29 cellular contexts compared by ENCODE assay signal in genomic region chr3:38177175-38177574, GRCh38. TPM values are rescaled to one million over a fixed set of nuclear protein-coding genes. Genes with fewer than 3 reads are reported as not detected.
DNase-seq lines count a peak whose midpoint lies in the region; ATAC-seq and TF ChIP-seq lines count a peak whose summit lies in the region.
"Had no signal": no experiment of that assay in that cellular context is flagged by ENCODE, and none has a peak within 500 bp of the region (broad histone marks: within the 10 kb centered on the region; RNA-seq: fewer than 3 reads in every experiment).

No MANE protein-coding gene starts in this region.

- no peaks in the 10 kb centered on the region for H3K9me3 ChIP-seq in CD4-positive, alpha-beta T cell (ENCODE audit: control insufficient read depth, low read length)
- H3K9me3 ChIP-seq: heart right ventricle, right lobe of liver, tibial artery had no signal

- CTCF ChIA-PET in CD4-positive, alpha-beta T cell (lab: Charles Lee) = no interaction called here

- no peaks in the 10 kb centered on the region for H3K27me3 ChIP-seq in CD4-positive, alpha-beta T cell (ENCODE audit: control insufficient read depth, insufficient read depth, low read length)
- H3K27me3 ChIP-seq: dorsolateral prefrontal cortex, heart right ventricle, right lobe of liver, tibial artery had no signal

- no peak for TF ChIP-seq CTCF in CD4-positive, alpha-beta T cell (IDR thresholded peaks at IDR 0.05)
- TF ChIP-seq CTCF in HFFc6 (IDR thresholded peaks at IDR 0.05) = no peak
- no peak for TF ChIP-seq CTCF in nephron (IDR thresholded peaks at IDR 0.05; ENCODE audit: unreplicated experiment in 3 of 3)

- peaks cover 15% of the 10 kb centered on the region for H3K36me3 Mint-ChIP-seq in CD4-positive, alpha-beta T cell (ENCODE audit: low read depth)
- peaks cover 23% of the 10 kb centered on the region for H3K36me3 Mint-ChIP-seq in HFFc6 (ENCODE audit: low read depth)
- H3K36me3 Mint-ChIP-seq in nephron (ENCODE audit: low read depth) = peaks cover 14% of the 10 kb centered on the region
- H3K36me3 Mint-ChIP-seq in T-helper 2 cell treated with Interferon-gamma antibody and Interleukin-4, amounts not matched to agents 5 μg/mL and 100 μg/mL, for 36 hours (ENCODE audit: low read depth) = peaks cover 16% of the 10 kb centered on the region

- peaks cover 40% of the 10 kb centered on the region for H3K4me1 Mint-ChIP-seq in CD4-positive, alpha-beta T cell (ENCODE audit: low read depth)
- peaks cover 59% of the 10 kb centered on the region for H3K4me1 Mint-ChIP-seq in HFFc6 (ENCODE audit: low read depth)
- H3K4me1 Mint-ChIP-seq in nephron = peaks cover 13% of the 10 kb centered on the region
- H3K4me1 Mint-ChIP-seq in T-helper 2 cell treated with Interferon-gamma antibody and Interleukin-4, amounts not matched to agents 5 μg/mL and 100 μg/mL, for 36 hours (ENCODE audit: low read depth) = peaks cover 32% of the 10 kb centered on the region

- no peak for DNase-seq in CD4-positive, alpha-beta T cell
- DNase-seq in HFFc6 (no peak), fibroblast of peridontal ligament (ENCODE audit: extremely low read depth) (peak; percentile 32), NCI-H1105 treated with DMSO at 0.1 percent for 48 hours (lab: John Stamatoyannopoulos, UW) (no peak), NCI-H774 (lab: John Stamatoyannopoulos, UW) (no peak)
- DNase-seq in T-helper 2 cell treated with Interferon-gamma antibody and Interleukin-4, amounts not matched to agents 5 μg/mL and 100 μg/mL, for 36 hours (ENCODE audit: low spot score) = no peak
- DNase-seq: activated CD4-positive, CD25-positive, alpha-beta regulatory T cell treated with anti-CD3 and anti-CD28 coated beads, Interleukin-2, amount 50 U/mL, for 72 hours; activated CD8-positive, alpha-beta memory T cell treated with anti-CD3 and anti-CD28 coated beads for 24 hours; activated T-cell treated with anti-CD3 and anti-CD28 coated beads, Interleukin-2, amount 50 U/mL, for 4 hours; anterior cingulate cortex; central memory CD4-positive, alpha-beta T cell; DMS153; dorsolateral prefrontal cortex; foreskin fibroblast; HCEC 1CT; heart right ventricle; midbrain; NCI-H1092; NCI-H2029 treated with DMSO at 0.1 percent for 48 hours; NCI-H226; right lobe of liver; Right ventricle myocardium superior; stimulated activated CD4-positive, alpha-beta T cell treated with anti-CD3 and anti-CD28 coated beads, Interleukin-4, amount 100 ng/mL, for 4 hours; stimulated activated naive CD4-positive, alpha-beta T cell; tibial artery had no signal

- no peaks in the 10 kb centered on the region for H3K27me3 Mint-ChIP-seq in CD4-positive, alpha-beta T cell
- H3K27me3 Mint-ChIP-seq in HFFc6 (ENCODE audit: insufficient read depth) = no peaks in the 10 kb centered on the region
- no peaks in the 10 kb centered on the region for H3K27me3 Mint-ChIP-seq in nephron (ENCODE audit: low read depth)
- no peaks in the 10 kb centered on the region for H3K27me3 Mint-ChIP-seq in T-helper 2 cell treated with Interferon-gamma antibody and Interleukin-4, amounts not matched to agents 5 μg/mL and 100 μg/mL, for 36 hours (ENCODE audit: low read depth)
- H3K27me3 Mint-ChIP-seq: natural killer cell treated with Interleukin-12 subunit alpha and Interleukin-12 subunit beta and Interleukin-15 and Interleukin-18, amount 100 ng/mL, for 72 hours had no signal

- intact Hi-C loops in CD4-positive, alpha-beta T cell (cut with DNase I, micrococcal nuclease) = no loop called here

- ATAC-seq in CD4-positive, alpha-beta T cell (ENCODE audit: poor library complexity) = no peak
- ATAC-seq in HG03196 (IDR thresholded peaks at IDR 0.05; ENCODE audit: unreplicated experiment) = no peak
- ATAC-seq: activated T-cell treated with anti-CD3 and anti-CD28 coated beads, Interleukin-2, amount 50 U/mL, for 4 hours; heart right ventricle; HepG2; natural killer cell treated with Interleukin-12 subunit alpha and Interleukin-12 subunit beta and Interleukin-15 and Interleukin-18, amount 100 ng/mL, for 72 hours; right lobe of liver had no signal

- no peaks in the 10 kb centered on the region for H3K9me3 Mint-ChIP-seq in CD4-positive, alpha-beta T cell
- H3K9me3 Mint-ChIP-seq in HFFc6 (no peaks in the 10 kb centered on the region), nephron (no peaks in the 10 kb centered on the region)
- H3K9me3 Mint-ChIP-seq in T-helper 2 cell treated with Interferon-gamma antibody and Interleukin-4, amounts not matched to agents 5 μg/mL and 100 μg/mL, for 36 hours = no peaks in the 10 kb centered on the region
- H3K9me3 Mint-ChIP-seq: activated T-cell treated with anti-CD3 and anti-CD28 coated beads, Interleukin-2, amount 50 U/mL, for 4 hours; natural killer cell treated with Interleukin-12 subunit alpha and Interleukin-12 subunit beta and Interleukin-15 and Interleukin-18, amount 100 ng/mL, for 72 hours had no signal

- peak overlapping the region; percentile 18 for H3K27ac Mint-ChIP-seq in CD4-positive, alpha-beta T cell
- H3K27ac Mint-ChIP-seq in HFFc6 (peak overlapping the region; percentile 61), nephron (peak overlapping the region; percentile 5 to 58 (median 18))
- no peak overlapping the region for H3K27ac Mint-ChIP-seq in T-helper 2 cell treated with Interferon-gamma antibody and Interleukin-4, amounts not matched to agents 5 μg/mL and 100 μg/mL, for 36 hours
- H3K27ac Mint-ChIP-seq: natural killer cell treated with Interleukin-12 subunit alpha and Interleukin-12 subunit beta and Interleukin-15 and Interleukin-18, amount 100 ng/mL, for 72 hours had no signal

- H3K27ac ChIP-seq in CD4-positive, alpha-beta T cell (ENCODE audit: low read depth, low read length) = no peak overlapping the region
- H3K27ac ChIP-seq: heart right ventricle, right lobe of liver, tibial artery had no signal

- POLR2A ChIA-PET in CD4-positive, alpha-beta T cell (lab: Charles Lee) = no interaction called here

- H3K4me3 Mint-ChIP-seq in CD4-positive, alpha-beta T cell = no peak overlapping the region
- H3K4me3 Mint-ChIP-seq in HFFc6 = no peak overlapping the region
- no peak overlapping the region for H3K4me3 Mint-ChIP-seq in nephron
- H3K4me3 Mint-ChIP-seq in T-helper 2 cell treated with Interferon-gamma antibody and Interleukin-4, amounts not matched to agents 5 μg/mL and 100 μg/mL, for 36 hours = no peak overlapping the region
- H3K4me3 Mint-ChIP-seq: activated T-cell treated with anti-CD3 and anti-CD28 coated beads, Interleukin-2, amount 50 U/mL, for 4 hours; natural killer cell treated with Interleukin-12 subunit alpha and Interleukin-12 subunit beta and Interleukin-15 and Interleukin-18, amount 100 ng/mL, for 72 hours had no signal

RNA-seq across cellular contexts. Expression of gene OXSR1, which starts 11.8 kb away (rescaled TPM):
- 10 to 100 TPM; 28.3 to 30.3 TPM for total RNA-seq in CD4-positive, alpha-beta T cell
- total RNA-seq in HFFc6 (2021; fragmentation: NEBNext Ultra II Directional; extraction: Animal tissue kit (Norgen Biotek cat#: 25700)) = 10 to 100 TPM; 48.5 to 54.3 (median 51.5) TPM

RNA-seq across cellular contexts. Expression of gene MYD88, which starts 38.7 kb away (rescaled TPM):
- 10 to 100 TPM; 26.9 to 27.2 TPM for total RNA-seq in CD4-positive, alpha-beta T cell
- total RNA-seq in HFFc6 (2021; fragmentation: NEBNext Ultra II Directional; extraction: Animal tissue kit (Norgen Biotek cat#: 25700)) = 10 to 100 TPM; 25.1 to 31.9 (median 28.4) TPM

RNA-seq across cellular contexts. Expression of gene ACAA1, which starts 40.2 kb away (rescaled TPM):
- total RNA-seq in CD4-positive, alpha-beta T cell = 10 to 100 TPM; 56.4 to 58.9 TPM
- total RNA-seq in HFFc6 (2021; fragmentation: NEBNext Ultra II Directional; extraction: Animal tissue kit (Norgen Biotek cat#: 25700)) = 10 to 100 TPM; 45.1 to 60.9 (median 52.1) TPM
